In the genomic region with DNA sequence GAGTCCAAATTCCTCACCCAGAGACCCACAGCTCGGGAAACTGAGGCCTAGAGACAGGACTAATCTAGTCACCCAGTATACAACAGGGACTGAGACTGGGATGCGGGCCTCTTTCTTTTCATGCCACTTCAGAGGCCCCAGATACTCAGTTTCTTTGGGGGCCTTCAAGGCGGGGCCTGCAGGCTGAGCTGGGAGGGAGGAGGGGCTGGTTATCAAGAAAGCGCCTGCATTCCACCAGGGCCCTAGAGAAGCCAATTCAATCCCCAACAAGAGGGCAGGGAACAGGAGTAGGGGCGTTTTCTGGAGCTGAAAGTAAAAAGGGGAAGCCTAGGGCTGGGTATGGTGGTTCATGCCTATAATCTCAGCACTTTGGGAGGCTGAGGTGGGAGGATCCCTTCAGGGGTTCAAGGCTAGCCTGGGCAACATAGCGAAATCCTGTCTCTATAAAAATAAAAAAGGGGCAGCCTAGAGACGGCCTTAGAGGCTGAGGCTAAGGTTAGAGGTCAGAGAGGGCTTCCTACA, we compare ENCODE assay signal across 8 cellular contexts. TPM values are rescaled to one million over a fixed set of nuclear protein-coding genes. Genes with fewer than 3 reads are reported as not detected.
A peak's percentile ranks its signal among the peaks of the same experiment; 100 is the strongest.
DNase-seq lines count a peak whose midpoint lies in the region; ATAC-seq and TF ChIP-seq lines count a peak whose summit lies in the region.
"Had no signal": no experiment of that assay in that cellular context is flagged by ENCODE, and none has a peak within 500 bp of the region (broad histone marks: within the 10 kb centered on the region; RNA-seq: fewer than 3 reads in every experiment).

No MANE protein-coding gene starts in this region.

- no TSS peak for BruUV-seq in PC-9 (replicated peaks; lab: Mats Ljungman, UMichigan)

- no peak for TF ChIP-seq CTCF in GM23338 (conservative IDR thresholded peaks at IDR 0.05; ENCODE audit: low read depth in 2 of 2)
- no peak for TF ChIP-seq CTCF in PC-9 (conservative IDR thresholded peaks at IDR 0.05)
- TF ChIP-seq CTCF in epithelial cell of proximal tubule (conservative IDR thresholded peaks at IDR 0.05; ENCODE audit: low read depth, low read length), result no peak

- peaks cover 17% of the 10 kb centered on the region for H3K4me1 Mint-ChIP-seq in GM23338

- no peaks in the 10 kb centered on the region for H3K9me3 ChIP-seq in PC-9 (ENCODE audit: insufficient read depth, low read depth)
- H3K9me3 ChIP-seq in skeletal muscle satellite cell (replicated peaks; ENCODE audit: low read length), result no peaks in the 10 kb centered on the region

- no peak for ATAC-seq in GM23338
- ATAC-seq in HG03520 (IDR thresholded peaks at IDR 0.05; ENCODE audit: unreplicated experiment), result no peak

- peaks cover 7% of the 10 kb centered on the region for H3K27me3 Mint-ChIP-seq in GM23338 (ENCODE audit: insufficient read depth, low read depth, poor library complexity)

- no peaks in the 10 kb centered on the region for H4K20me1 ChIP-seq in GM23338 (replicated peaks; ENCODE audit: insufficient read depth)
- no peaks in the 10 kb centered on the region for H4K20me1 ChIP-seq in PC-9 (ENCODE audit: insufficient read depth)

- CTCF ChIA-PET in PC-9 (lab: Charles Lee), result interaction anchor here (0.6 kb wide), 1 partner anchor 360 kb away, joined by 14 read pairs; no protein-coding TSS in a partner anchor

- H3F3A ChIP-seq in GM23338 (replicated peaks; ENCODE audit: low read depth), result no peaks in the 10 kb centered on the region
- H3F3A ChIP-seq in PC-9 (ENCODE audit: insufficient read depth, low read depth), result peaks cover 14% of the 10 kb centered on the region; the same call in 1 of the 2 replicates

- H3K36me3 ChIP-seq in GM23338 (ENCODE audit: insufficient read depth) (no peaks in the 10 kb centered on the region), PC-9 (ENCODE audit: low read depth) (peaks cover 10% of the 10 kb centered on the region; the same call in 1 of the 2 replicates), skeletal muscle satellite cell (ENCODE audit: insufficient read depth, low read length) (peaks cover 30% of the 10 kb centered on the region)

- no peak overlapping the region for H2AFZ ChIP-seq in GM23338
- no peak overlapping the region for H2AFZ ChIP-seq in PC-9

- DNase-seq in GM23338 (ENCODE audit: low spot score) (no peak), PC-9 (no peak), epithelial cell of proximal tubule (ENCODE audit: low read depth) (no peak), germinal center (ENCODE audit: low spot score) (no peak)
- no peak for DNase-seq in stimulated activated CD4-positive, alpha-beta T cell treated with anti-CD3 and anti-CD28 coated beads, Interleukin-15, amount 100 ng/mL, for 24 hours

- H3K4me1 ChIP-seq in GM23338 (ENCODE audit: insufficient read depth), result peaks cover 8% of the 10 kb centered on the region
- peaks cover 16% of the 10 kb centered on the region for H3K4me1 ChIP-seq in PC-9 (replicated peaks; ENCODE audit: insufficient read depth)
- H3K4me1 ChIP-seq in skeletal muscle satellite cell (ENCODE audit: control insufficient read depth, insufficient read depth, low read length), result peaks cover 19% of the 10 kb centered on the region

- peak overlapping the region; percentile 91 for H3K4me3 Mint-ChIP-seq in GM23338

- intact Hi-C loops in PC-9 (cut with micrococcal nuclease; ENCODE audit: unreplicated experiment), result no loop called here

- no peak overlapping the region for H3K27ac Mint-ChIP-seq in GM23338

- no peak overlapping the region for H3K27ac ChIP-seq in GM23338 (ENCODE audit: low read depth)
- peak overlapping the region; percentile 50 for H3K27ac ChIP-seq in PC-9

- H3K9ac ChIP-seq in skeletal muscle satellite cell (ENCODE audit: low read depth, low read length), result peak overlapping the region; percentile 95

- POLR2A ChIA-PET in PC-9 (lab: Charles Lee; ENCODE audit: unreplicated experiment), result no interaction called here

- no peaks in the 10 kb centered on the region for H3K9me2 ChIP-seq in GM23338 (ENCODE audit: insufficient read depth)
- no peaks in the 10 kb centered on the region for H3K9me2 ChIP-seq in PC-9 (ENCODE audit: insufficient read depth)

- H3K4me3 ChIP-seq in GM23338 (peak overlapping the region; percentile 70; the same call in 1 of the 2 replicates), PC-9 (peak overlapping the region; percentile 67; the same call in 1 of the 2 replicates), epithelial cell of proximal tubule (ENCODE audit: low read depth, low read length) (peak overlapping the region; percentile 97), skeletal muscle satellite cell (ENCODE audit: low read length) (peak overlapping the region; percentile 86)

- H3K79me2 ChIP-seq in GM23338 (replicated peaks; ENCODE audit: insufficient read depth) (no peaks in the 10 kb centered on the region; the same call in 1 of the 2 replicates), PC-9 (ENCODE audit: low read depth) (peaks cover 20% of the 10 kb centered on the region)

- H3K36me3 Mint-ChIP-seq in GM23338 (ENCODE audit: low read depth), result peaks cover 6% of the 10 kb centered on the region

- H3K27me3 ChIP-seq in GM23338 (ENCODE audit: insufficient read depth) (no peaks in the 10 kb centered on the region), PC-9 (ENCODE audit: insufficient read depth, low read depth) (no peaks in the 10 kb centered on the region), skeletal muscle satellite cell (ENCODE audit: control insufficient read depth, insufficient read depth, low read length) (no peaks in the 10 kb centered on the region)

- H3K4me2 ChIP-seq in GM23338 (peak overlapping the region; percentile 84; the same call in 1 of the 2 replicates), PC-9 (peak overlapping the region; percentile 81), skeletal muscle satellite cell (ENCODE audit: low read length) (peak overlapping the region; percentile 94)

- H3K9me3 Mint-ChIP-seq in GM23338, result no peaks in the 10 kb centered on the region

TF ChIP-seq in GM23338, 12 proteins besides CTCF, POLR2A, EP300 and RAD21:
- TF ChIP-seq JUNB (IDR thresholded peaks at IDR 0.05; ENCODE audit: unreplicated experiment), result no peak

RNA-seq across cellular contexts. Expression of gene ATG2A, which starts 1.6 kb away (rescaled TPM):
- 26.2 and 31.7 TPM in 2 replicates for total RNA-seq in GM23338 (2014; rRNA removed; shearing (Covaris generic))
- 8.7 and 9.2 TPM in 2 replicates for polyA plus RNA-seq in GM23338 (2016; fragmentation: Nextera tagmentation; extraction: Ambion mirVana)
- total RNA-seq in PC-9 (2021), result 48.2 and 53.2 TPM in 2 replicates
- 22.4 and 25.8 TPM in 2 replicates for total RNA-seq in epithelial cell of proximal tubule
- total RNA-seq in skeletal muscle satellite cell (2012; rRNA removed), result 13.3 and 22.1 TPM in 2 replicates

RNA-seq across cellular contexts. Expression of gene PPP2R5B, which starts 9.1 kb away (rescaled TPM):
- 3.3 and 5.8 TPM in 2 replicates for total RNA-seq in GM23338 (2014; rRNA removed; shearing (Covaris generic))
- 2.6 and 2.8 TPM in 2 replicates for polyA plus RNA-seq in GM23338 (2016; fragmentation: Nextera tagmentation; extraction: Ambion mirVana)
- total RNA-seq in PC-9 (2021) (13.7 and 13.9 TPM in 2 replicates), epithelial cell of proximal tubule (16.8 and 32.9 TPM in 2 replicates)
- total RNA-seq in skeletal muscle satellite cell (2012; rRNA removed), result 6.1 and 9.8 TPM in 2 replicates

RNA-seq across cellular contexts. Expression of gene GPHA2, which starts 20.3 kb away (rescaled TPM):
- total RNA-seq in GM23338 (2014; rRNA removed; shearing (Covaris generic)), result 0.83 TPM in 1 of 2 replicates, not detected in the other
- polyA plus RNA-seq in GM23338 (2016; fragmentation: Nextera tagmentation; extraction: Ambion mirVana), result 1.8 and 3.6 TPM in 2 replicates
- total RNA-seq in PC-9 (2021) (1.0 and 2.1 TPM in 2 replicates), epithelial cell of proximal tubule (not detected in 2 replicates)
- total RNA-seq in skeletal muscle satellite cell (2012; rRNA removed), result not detected in 2 replicates
- total RNA-seq: T-helper 1 cell treated with Interleukin-12 subunit alpha and Interleukin-12 subunit beta and Interleukin-4 antibody, amounts not matched to agents 30 ng/mL and 1 ng/mL, for 36 hours had no signal

RNA-seq across cellular contexts. Expression of gene EHD1, which starts 37.0 kb away (rescaled TPM):
- total RNA-seq in GM23338 (2014; rRNA removed; shearing (Covaris generic)), result 43.8 and 69.7 TPM in 2 replicates
- 16.7 and 16.9 TPM in 2 replicates for polyA plus RNA-seq in GM23338 (2016; fragmentation: Nextera tagmentation; extraction: Ambion mirVana)
- 110 and 134 TPM in 2 replicates for total RNA-seq in PC-9 (2021)
- total RNA-seq in epithelial cell of proximal tubule, result 82.7 and 93.4 TPM in 2 replicates
- 43.7 and 56.5 TPM in 2 replicates for total RNA-seq in skeletal muscle satellite cell (2012; rRNA removed)

RNA-seq across cellular contexts. Expression of gene MAJIN, which starts 56.5 kb away (rescaled TPM):
- not detected in 2 replicates for total RNA-seq in GM23338 (2014; rRNA removed; shearing (Covaris generic))
- polyA plus RNA-seq in GM23338 (2016; fragmentation: Nextera tagmentation; extraction: Ambion mirVana), result not detected in 2 replicates
- total RNA-seq in PC-9 (2021) (4.5 and 7.1 TPM in 2 replicates), epithelial cell of proximal tubule (not detected in 2 replicates)
- not detected in 2 replicates for total RNA-seq in skeletal muscle satellite cell (2012; rRNA removed)
- total RNA-seq: T-helper 1 cell treated with Interleukin-12 subunit alpha and Interleukin-12 subunit beta and Interleukin-4 antibody, amounts not matched to agents 30 ng/mL and 1 ng/mL, for 36 hours had no signal
